11 cellular contexts compared by ENCODE assay signal in the genomic region with DNA sequence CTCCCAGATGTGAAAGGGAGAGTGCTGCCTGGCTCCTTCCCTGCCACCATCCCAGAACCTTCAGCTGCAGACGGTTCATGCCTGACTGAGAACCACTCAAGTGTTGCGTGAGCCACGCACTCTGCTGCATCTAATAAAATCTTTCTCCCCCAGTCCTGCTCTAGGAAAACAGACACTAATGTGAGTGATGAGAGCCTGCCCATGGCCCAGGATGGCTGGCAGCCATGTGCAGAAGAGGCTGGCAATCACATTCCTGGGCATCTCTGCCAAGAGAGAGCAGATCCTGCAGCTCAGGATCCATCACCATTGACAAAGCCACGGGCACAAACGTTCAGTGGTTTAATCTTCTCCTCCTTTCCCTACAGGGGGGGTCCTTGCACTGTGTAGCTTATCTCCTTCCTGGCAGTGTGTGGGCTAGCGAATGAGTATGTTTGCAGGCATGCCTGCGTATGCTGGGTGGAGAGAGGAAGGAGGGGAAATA.
A peak's percentile ranks its signal among the peaks of the same experiment; 100 is the strongest.
DNase-seq lines count a peak whose midpoint lies in the region; ATAC-seq and TF ChIP-seq lines count a peak whose summit lies in the region.
"Had no signal": no experiment of that assay in that cellular context is flagged by ENCODE, and none has a peak within 500 bp of the region (broad histone marks: within the 10 kb centered on the region; RNA-seq: fewer than 3 reads in every experiment).

No MANE protein-coding gene starts in this region.

- no peaks in the 10 kb centered on the region for H3K27me3 Mint-ChIP-seq in activated naive CD4-positive, alpha-beta T cell treated with anti-CD3 and anti-CD28 coated beads for 36 hours (ENCODE audit: low read depth)
- peaks cover 3% of the 10 kb centered on the region for H3K27me3 Mint-ChIP-seq in activated CD4-positive, alpha-beta T cell treated with anti-CD3 and anti-CD28 coated beads for 36 hours
- H3K27me3 Mint-ChIP-seq: dendritic cell treated with granulocyte-macrophage colony-stimulating factor and Interleukin-4, amounts not matched to agents 40 ng/mL and 50 ng/mL, for 4 days had no signal

- H3K36me3 ChIP-seq in fibroblast of lung (ENCODE audit: control insufficient read depth, insufficient read depth, low read length): no peaks in the 10 kb centered on the region
- H3K36me3 ChIP-seq: neutrophil, upper lobe of left lung had no signal

- peaks cover 2% of the 10 kb centered on the region for H3K4me1 ChIP-seq in fibroblast of lung (ENCODE audit: control insufficient read depth, extremely low read depth, insufficient read depth, low read length)
- H3K4me1 ChIP-seq: upper lobe of left lung had no signal

- no peaks in the 10 kb centered on the region for H3K9me3 Mint-ChIP-seq in activated naive CD4-positive, alpha-beta T cell treated with anti-CD3 and anti-CD28 coated beads for 36 hours
- no peaks in the 10 kb centered on the region for H3K9me3 Mint-ChIP-seq in activated CD4-positive, alpha-beta T cell treated with anti-CD3 and anti-CD28 coated beads for 36 hours (ENCODE audit: low read depth)
- H3K9me3 Mint-ChIP-seq: dendritic cell treated with granulocyte-macrophage colony-stimulating factor and Interleukin-4, amounts not matched to agents 40 ng/mL and 50 ng/mL, for 4 days had no signal

- no peak overlapping the region for H3K27ac Mint-ChIP-seq in activated naive CD4-positive, alpha-beta T cell treated with anti-CD3 and anti-CD28 coated beads for 36 hours
- no peak overlapping the region for H3K27ac Mint-ChIP-seq in activated CD4-positive, alpha-beta T cell treated with anti-CD3 and anti-CD28 coated beads for 36 hours
- H3K27ac Mint-ChIP-seq: dendritic cell treated with granulocyte-macrophage colony-stimulating factor and Interleukin-4, amounts not matched to agents 40 ng/mL and 50 ng/mL, for 4 days had no signal

- H3K36me3 Mint-ChIP-seq in activated naive CD4-positive, alpha-beta T cell treated with anti-CD3 and anti-CD28 coated beads for 36 hours (ENCODE audit: low read depth): no peaks in the 10 kb centered on the region
- no peaks in the 10 kb centered on the region for H3K36me3 Mint-ChIP-seq in activated CD4-positive, alpha-beta T cell treated with anti-CD3 and anti-CD28 coated beads for 36 hours (ENCODE audit: low read depth)

- H3K4me3 Mint-ChIP-seq in activated naive CD4-positive, alpha-beta T cell treated with anti-CD3 and anti-CD28 coated beads for 36 hours: no peak overlapping the region
- no peak overlapping the region for H3K4me3 Mint-ChIP-seq in activated CD4-positive, alpha-beta T cell treated with anti-CD3 and anti-CD28 coated beads for 36 hours
- H3K4me3 Mint-ChIP-seq: dendritic cell treated with granulocyte-macrophage colony-stimulating factor and Interleukin-4, amounts not matched to agents 40 ng/mL and 50 ng/mL, for 4 days had no signal

- no peak overlapping the region for H3K4me3 ChIP-seq in fibroblast of lung (replicated peaks in 1 of 4; ENCODE audit: control extremely low read depth in 1 of 4, insufficient read depth in 1 of 4, low read depth in 3 of 4, low read length in 4 of 4)
- H3K4me3 ChIP-seq: upper lobe of left lung had no signal

- intact Hi-C loops in activated naive CD4-positive, alpha-beta T cell treated with anti-CD3 and anti-CD28 coated beads for 36 hours (cut with micrococcal nuclease): no loop called here
- intact Hi-C loops in activated CD4-positive, alpha-beta T cell treated with anti-CD3 and anti-CD28 coated beads for 36 hours (cut with DNase I, micrococcal nuclease): no loop called here

- no peaks in the 10 kb centered on the region for H3K4me1 Mint-ChIP-seq in activated naive CD4-positive, alpha-beta T cell treated with anti-CD3 and anti-CD28 coated beads for 36 hours (ENCODE audit: low read depth)
- no peaks in the 10 kb centered on the region for H3K4me1 Mint-ChIP-seq in activated CD4-positive, alpha-beta T cell treated with anti-CD3 and anti-CD28 coated beads for 36 hours

- no peaks in the 10 kb centered on the region for H4K20me1 ChIP-seq in fibroblast of lung (ENCODE audit: control insufficient read depth, extremely low read depth, insufficient read depth, low read length)

- no peaks in the 10 kb centered on the region for H3K9me3 ChIP-seq in fibroblast of lung (ENCODE audit: control insufficient read depth, insufficient read depth, low read depth, low read length)
- H3K9me3 ChIP-seq: neutrophil, upper lobe of left lung had no signal

- CTCF ChIA-PET in activated naive CD4-positive, alpha-beta T cell treated with anti-CD3 and anti-CD28 coated beads for 36 hours (lab: Charles Lee): no interaction called here
- CTCF ChIA-PET in activated CD4-positive, alpha-beta T cell treated with anti-CD3 and anti-CD28 coated beads for 36 hours (lab: Charles Lee): interaction anchor here (0.6 kb wide), 1 partner anchor 326 kb away, joined by 4 read pairs; no protein-coding TSS in a partner anchor

- H3K4me2 ChIP-seq in fibroblast of lung (ENCODE audit: extremely low read depth, insufficient read depth, low read length): no peak overlapping the region

- H3K27me3 ChIP-seq in fibroblast of lung (ENCODE audit: control insufficient read depth, insufficient read depth, low read length): no peaks in the 10 kb centered on the region
- H3K27me3 ChIP-seq: neutrophil, upper lobe of left lung had no signal

- peak; percentile 41 to 63 for TF ChIP-seq CTCF in fibroblast of lung (conservative IDR thresholded peaks at IDR 0.05 in 1 of 2, IDR thresholded peaks at IDR 0.05 in 1 of 2; ENCODE audit: low read depth in 1 of 2, low read length in 2 of 2)

- ATAC-seq in HG03378 (IDR thresholded peaks at IDR 0.05; ENCODE audit: unreplicated experiment): no peak
- no peak for ATAC-seq in activated CD4-positive, alpha-beta T cell treated with anti-CD3 and anti-CD28 coated beads for 36 hours

- peak overlapping the region; percentile 30 for H2AFZ ChIP-seq in fibroblast of lung (ENCODE audit: low read length)

- DNase-seq in ELR (ENCODE audit: low read depth): peak; percentile 83
- peak; percentile 97 for DNase-seq in NCI-H226
- peak; percentile 73 to 93 for DNase-seq in fibroblast of lung (ENCODE audit: low read depth in 2 of 2)
- peak; percentile 12 for DNase-seq in pons (ENCODE audit: low spot score)
- no peak for DNase-seq in KG1 (lab: John Stamatoyannopoulos, UW)
- no peak for DNase-seq in activated naive CD4-positive, alpha-beta T cell treated with anti-CD3 and anti-CD28 coated beads for 36 hours
- no peak for DNase-seq in activated CD4-positive, alpha-beta T cell treated with anti-CD3 and anti-CD28 coated beads for 36 hours
- DNase-seq: upper lobe of left lung had no signal

- H3K79me2 ChIP-seq in fibroblast of lung (ENCODE audit: control insufficient read depth, insufficient read depth, low read length): no peaks in the 10 kb centered on the region

- POLR2A ChIA-PET in activated CD4-positive, alpha-beta T cell treated with anti-CD3 and anti-CD28 coated beads for 36 hours (lab: Charles Lee): no interaction called here

- no peak overlapping the region for H3K9ac ChIP-seq in fibroblast of lung (ENCODE audit: insufficient read depth, low read length)

- no peak overlapping the region for H3K27ac ChIP-seq in fibroblast of lung (ENCODE audit: insufficient read depth, low read length)
- H3K27ac ChIP-seq: neutrophil, upper lobe of left lung had no signal

Comparison
In these comparisons a context has a peak if more than half of its experiments do, and no peak if none do; other contexts are left out.
1. DNase-seq: peak in ELR (single experiment), NCI-H226 (single experiment), fibroblast of lung (2 of 2) and pons (single experiment); none in KG1 (single experiment), activated naive CD4-positive, alpha-beta T cell treated with anti-CD3 and anti-CD28 coated beads for 36 hours (single experiment) and activated CD4-positive, alpha-beta T cell treated with anti-CD3 and anti-CD28 coated beads for 36 hours (single experiment).